ENCODE assay signal across 1 cellular context in the genomic region with DNA sequence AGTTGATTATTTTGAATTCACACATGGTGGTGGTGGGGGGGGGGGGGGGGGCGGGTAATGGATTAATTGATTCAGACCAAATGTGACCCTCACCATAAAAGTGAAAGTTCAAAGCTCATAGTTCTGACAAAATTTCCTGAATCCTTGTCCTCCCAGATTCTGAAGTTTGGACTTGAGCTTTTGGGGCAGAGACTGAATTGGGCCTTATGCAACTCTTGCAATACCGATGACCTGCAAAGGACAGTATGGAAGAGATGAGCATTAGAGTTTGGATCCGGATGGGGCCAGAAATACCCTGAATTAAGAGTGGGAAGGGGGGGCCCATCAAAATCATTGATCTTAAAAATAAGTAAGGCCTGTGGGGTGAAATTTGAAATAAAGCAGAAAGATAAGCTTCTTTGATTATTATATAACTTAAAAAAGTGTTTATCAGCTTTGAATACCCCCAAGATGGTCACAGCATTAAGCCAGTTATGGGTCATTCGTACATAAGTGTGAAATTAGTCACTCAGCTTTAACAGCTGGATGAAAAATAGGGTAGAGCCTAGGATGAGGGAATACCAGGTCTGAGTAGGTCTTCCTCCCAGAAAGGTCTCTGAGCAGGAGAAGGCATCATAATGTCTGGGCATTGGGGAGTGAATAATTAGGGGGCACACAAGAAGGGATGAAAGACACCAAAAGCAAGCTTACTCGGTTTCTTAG.
TF ChIP-seq lines count a peak whose summit lies in the region.

No MANE protein-coding gene starts in this region.

TF ChIP-seq in HepG2, 621 proteins besides CTCF, POLR2A, EP300 and RAD21 (continues in another document):
- TF ChIP-seq MTF1 (CRISPR knock-in tag; IDR thresholded peaks at IDR 0.05) (no peak), HNF4G (IDR thresholded peaks at IDR 0.05; ENCODE audit: borderline replicate concordance, low read depth, low read length) (peak; percentile 67), HNF4G (CRISPR knock-in tag; IDR thresholded peaks at IDR 0.05; ENCODE audit: borderline replicate concordance, low read depth) (no peak), MIER3 (CRISPR knock-in tag; IDR thresholded peaks at IDR 0.05; ENCODE audit: borderline replicate concordance) (no peak), ZNF670 (CRISPR knock-in tag; IDR thresholded peaks at IDR 0.05; ENCODE audit: borderline replicate concordance) (no peak), ZNF274 (CRISPR knock-in tag; IDR thresholded peaks at IDR 0.05) (no peak), ZNF792 (CRISPR knock-in tag; IDR thresholded peaks at IDR 0.05) (no peak), CEBPB (IDR thresholded peaks at IDR 0.05; ENCODE audit: borderline replicate concordance, low read depth, low read length) (peak; percentile 3; the same call in 1 of the 2 replicates), JDP2 (CRISPR knock-in tag; IDR thresholded peaks at IDR 0.05; ENCODE audit: borderline replicate concordance) (no peak), HIVEP1 (CRISPR knock-in tag; IDR thresholded peaks at IDR 0.05) (no peak), ZNF10 (CRISPR knock-in tag; IDR thresholded peaks at IDR 0.05; ENCODE audit: borderline replicate concordance, low read depth) (no peak), HOXA7 (CRISPR knock-in tag; IDR thresholded peaks at IDR 0.05) (no peak), FOXM1 (CRISPR knock-in tag; IDR thresholded peaks at IDR 0.05) (no peak), KAT2B (IDR thresholded peaks at IDR 0.05; ENCODE audit: borderline replicate concordance, low read depth, low read length) (no peak), FOXC1 (CRISPR knock-in tag; IDR thresholded peaks at IDR 0.05; ENCODE audit: borderline replicate concordance) (no peak), PTBP1 (IDR thresholded peaks at IDR 0.05; ENCODE audit: low read depth, low read length, poor library complexity, severe bottlenecking) (no peak), ZNF260 (CRISPR knock-in tag; IDR thresholded peaks at IDR 0.05; ENCODE audit: borderline replicate concordance, low read depth) (no peak), ZNF549 (CRISPR knock-in tag; IDR thresholded peaks at IDR 0.05) (no peak), CBX5 (CRISPR knock-in tag; IDR thresholded peaks at IDR 0.05; ENCODE audit: borderline replicate concordance) (no peak), AHR (CRISPR knock-in tag; IDR thresholded peaks at IDR 0.05) (no peak), ATM (IDR thresholded peaks at IDR 0.05; ENCODE audit: borderline replicate concordance) (no peak), TCF12 (IDR thresholded peaks at IDR 0.05) (no peak), TCF12 (CRISPR knock-in tag; IDR thresholded peaks at IDR 0.05) (no peak), HDAC6 (IDR thresholded peaks at IDR 0.05; ENCODE audit: low read depth, low read length) (no peak), HNF4A (CRISPR knock-in tag; IDR thresholded peaks at IDR 0.05) (peak; percentile 87), SMYD3 (CRISPR knock-in tag; IDR thresholded peaks at IDR 0.05) (no peak), MAFG (CRISPR knock-in tag; IDR thresholded peaks at IDR 0.05) (no peak), ZNF841 (CRISPR knock-in tag; IDR thresholded peaks at IDR 0.05; ENCODE audit: borderline replicate concordance) (no peak), KDM1A (CRISPR knock-in tag; IDR thresholded peaks at IDR 0.05) (no peak), U2AF2 (IDR thresholded peaks at IDR 0.05; ENCODE audit: low read depth, low read length) (no peak), SAFB2 (CRISPR knock-in tag; IDR thresholded peaks at IDR 0.05; ENCODE audit: borderline replicate concordance, low read depth) (no peak), CBX1 (IDR thresholded peaks at IDR 0.05; ENCODE audit: low read depth) (no peak)
- TF ChIP-seq, protein P1, sequence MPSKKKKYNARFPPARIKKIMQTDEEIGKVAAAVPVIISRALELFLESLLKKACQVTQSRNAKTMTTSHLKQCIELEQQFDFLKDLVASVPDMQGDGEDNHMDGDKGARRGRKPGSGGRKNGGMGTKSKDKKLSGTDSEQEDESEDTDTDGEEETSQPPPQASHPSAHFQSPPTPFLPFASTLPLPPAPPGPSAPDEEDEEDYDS (CRISPR knock-in tag; IDR thresholded peaks at IDR 0.05) = no peak
- TF ChIP-seq, protein P2, sequence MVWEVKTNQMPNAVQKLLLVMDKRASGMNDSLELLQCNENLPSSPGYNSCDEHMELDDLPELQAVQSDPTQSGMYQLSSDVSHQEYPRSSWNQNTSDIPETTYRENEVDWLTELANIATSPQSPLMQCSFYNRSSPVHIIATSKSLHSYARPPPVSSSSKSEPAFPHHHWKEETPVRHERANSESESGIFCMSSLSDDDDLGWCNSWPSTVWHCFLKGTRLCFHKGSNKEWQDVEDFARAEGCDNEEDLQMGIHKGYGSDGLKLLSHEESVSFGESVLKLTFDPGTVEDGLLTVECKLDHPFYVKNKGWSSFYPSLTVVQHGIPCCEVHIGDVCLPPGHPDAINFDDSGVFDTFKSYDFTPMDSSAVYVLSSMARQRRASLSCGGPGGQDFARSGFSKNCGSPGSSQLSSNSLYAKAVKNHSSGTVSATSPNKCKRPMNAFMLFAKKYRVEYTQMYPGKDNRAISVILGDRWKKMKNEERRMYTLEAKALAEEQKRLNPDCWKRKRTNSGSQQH (CRISPR knock-in tag; IDR thresholded peaks at IDR 0.05; ENCODE audit: low read depth) = no peak
- TF ChIP-seq, protein P3, sequence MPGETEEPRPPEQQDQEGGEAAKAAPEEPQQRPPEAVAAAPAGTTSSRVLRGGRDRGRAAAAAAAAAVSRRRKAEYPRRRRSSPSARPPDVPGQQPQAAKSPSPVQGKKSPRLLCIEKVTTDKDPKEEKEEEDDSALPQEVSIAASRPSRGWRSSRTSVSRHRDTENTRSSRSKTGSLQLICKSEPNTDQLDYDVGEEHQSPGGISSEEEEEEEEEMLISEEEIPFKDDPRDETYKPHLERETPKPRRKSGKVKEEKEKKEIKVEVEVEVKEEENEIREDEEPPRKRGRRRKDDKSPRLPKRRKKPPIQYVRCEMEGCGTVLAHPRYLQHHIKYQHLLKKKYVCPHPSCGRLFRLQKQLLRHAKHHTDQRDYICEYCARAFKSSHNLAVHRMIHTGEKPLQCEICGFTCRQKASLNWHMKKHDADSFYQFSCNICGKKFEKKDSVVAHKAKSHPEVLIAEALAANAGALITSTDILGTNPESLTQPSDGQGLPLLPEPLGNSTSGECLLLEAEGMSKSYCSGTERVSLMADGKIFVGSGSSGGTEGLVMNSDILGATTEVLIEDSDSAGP (CRISPR knock-in tag; IDR thresholded peaks at IDR 0.05; ENCODE audit: borderline replicate concordance) = no peak
- TF ChIP-seq, protein P4, sequence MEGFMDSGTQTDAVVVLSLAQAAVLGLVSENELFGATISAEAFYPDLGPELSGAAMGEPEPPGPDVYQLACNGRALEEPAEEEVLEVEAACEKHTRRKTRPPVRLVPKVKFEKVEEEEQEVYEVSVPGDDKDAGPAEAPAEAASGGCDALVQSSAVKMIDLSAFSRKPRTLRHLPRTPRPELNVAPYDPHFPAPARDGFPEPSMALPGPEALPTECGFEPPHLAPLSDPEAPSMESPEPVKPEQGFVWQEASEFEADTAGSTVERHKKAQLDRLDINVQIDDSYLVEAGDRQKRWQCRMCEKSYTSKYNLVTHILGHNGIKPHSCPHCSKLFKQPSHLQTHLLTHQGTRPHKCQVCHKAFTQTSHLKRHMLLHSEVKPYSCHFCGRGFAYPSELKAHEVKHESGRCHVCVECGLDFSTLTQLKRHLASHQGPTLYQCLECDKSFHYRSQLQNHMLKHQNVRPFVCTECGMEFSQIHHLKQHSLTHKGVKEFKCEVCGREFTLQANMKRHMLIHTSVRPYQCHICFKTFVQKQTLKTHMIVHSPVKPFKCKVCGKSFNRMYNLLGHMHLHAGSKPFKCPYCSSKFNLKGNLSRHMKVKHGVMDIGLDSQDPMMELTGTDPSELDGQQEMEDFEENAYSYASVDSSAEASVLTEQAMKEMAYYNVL (CRISPR knock-in tag; IDR thresholded peaks at IDR 0.05; ENCODE audit: borderline replicate concordance) = no peak
- TF ChIP-seq, protein P5, sequence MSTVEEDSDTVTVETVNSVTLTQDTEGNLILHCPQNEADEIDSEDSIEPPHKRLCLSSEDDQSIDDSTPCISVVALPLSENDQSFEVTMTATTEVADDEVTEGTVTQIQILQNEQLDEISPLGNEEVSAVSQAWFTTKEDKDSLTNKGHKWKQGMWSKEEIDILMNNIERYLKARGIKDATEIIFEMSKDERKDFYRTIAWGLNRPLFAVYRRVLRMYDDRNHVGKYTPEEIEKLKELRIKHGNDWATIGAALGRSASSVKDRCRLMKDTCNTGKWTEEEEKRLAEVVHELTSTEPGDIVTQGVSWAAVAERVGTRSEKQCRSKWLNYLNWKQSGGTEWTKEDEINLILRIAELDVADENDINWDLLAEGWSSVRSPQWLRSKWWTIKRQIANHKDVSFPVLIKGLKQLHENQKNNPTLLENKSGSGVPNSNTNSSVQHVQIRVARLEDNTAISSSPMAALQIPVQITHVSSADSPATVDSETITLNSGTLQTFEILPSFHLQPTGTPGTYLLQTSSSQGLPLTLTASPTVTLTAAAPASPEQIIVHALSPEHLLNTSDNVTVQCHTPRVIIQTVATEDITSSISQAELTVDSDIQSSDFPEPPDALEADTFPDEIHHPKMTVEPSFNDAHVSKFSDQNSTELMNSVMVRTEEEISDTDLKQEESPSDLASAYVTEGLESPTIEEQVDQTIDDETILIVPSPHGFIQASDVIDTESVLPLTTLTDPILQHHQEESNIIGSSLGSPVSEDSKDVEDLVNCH (CRISPR knock-in tag; IDR thresholded peaks at IDR 0.05) = no peak
- TF ChIP-seq, protein P6, sequence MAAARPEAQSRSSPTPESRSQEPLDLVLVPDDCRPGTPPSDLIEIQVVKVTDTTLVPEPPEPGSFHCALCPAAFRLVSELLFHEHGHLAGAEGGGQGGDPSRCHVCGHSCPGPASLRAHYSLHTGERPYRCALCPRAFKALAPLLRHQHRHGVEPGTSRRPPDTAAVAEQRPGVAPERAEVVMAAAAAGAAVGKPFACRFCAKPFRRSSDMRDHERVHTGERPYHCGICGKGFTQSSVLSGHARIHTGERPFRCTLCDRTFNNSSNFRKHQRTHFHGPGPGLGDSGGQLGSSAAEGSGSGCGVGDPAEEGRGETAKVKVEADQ (CRISPR knock-in tag; IDR thresholded peaks at IDR 0.05; ENCODE audit: borderline replicate concordance) = no peak
- TF ChIP-seq, protein P7, sequence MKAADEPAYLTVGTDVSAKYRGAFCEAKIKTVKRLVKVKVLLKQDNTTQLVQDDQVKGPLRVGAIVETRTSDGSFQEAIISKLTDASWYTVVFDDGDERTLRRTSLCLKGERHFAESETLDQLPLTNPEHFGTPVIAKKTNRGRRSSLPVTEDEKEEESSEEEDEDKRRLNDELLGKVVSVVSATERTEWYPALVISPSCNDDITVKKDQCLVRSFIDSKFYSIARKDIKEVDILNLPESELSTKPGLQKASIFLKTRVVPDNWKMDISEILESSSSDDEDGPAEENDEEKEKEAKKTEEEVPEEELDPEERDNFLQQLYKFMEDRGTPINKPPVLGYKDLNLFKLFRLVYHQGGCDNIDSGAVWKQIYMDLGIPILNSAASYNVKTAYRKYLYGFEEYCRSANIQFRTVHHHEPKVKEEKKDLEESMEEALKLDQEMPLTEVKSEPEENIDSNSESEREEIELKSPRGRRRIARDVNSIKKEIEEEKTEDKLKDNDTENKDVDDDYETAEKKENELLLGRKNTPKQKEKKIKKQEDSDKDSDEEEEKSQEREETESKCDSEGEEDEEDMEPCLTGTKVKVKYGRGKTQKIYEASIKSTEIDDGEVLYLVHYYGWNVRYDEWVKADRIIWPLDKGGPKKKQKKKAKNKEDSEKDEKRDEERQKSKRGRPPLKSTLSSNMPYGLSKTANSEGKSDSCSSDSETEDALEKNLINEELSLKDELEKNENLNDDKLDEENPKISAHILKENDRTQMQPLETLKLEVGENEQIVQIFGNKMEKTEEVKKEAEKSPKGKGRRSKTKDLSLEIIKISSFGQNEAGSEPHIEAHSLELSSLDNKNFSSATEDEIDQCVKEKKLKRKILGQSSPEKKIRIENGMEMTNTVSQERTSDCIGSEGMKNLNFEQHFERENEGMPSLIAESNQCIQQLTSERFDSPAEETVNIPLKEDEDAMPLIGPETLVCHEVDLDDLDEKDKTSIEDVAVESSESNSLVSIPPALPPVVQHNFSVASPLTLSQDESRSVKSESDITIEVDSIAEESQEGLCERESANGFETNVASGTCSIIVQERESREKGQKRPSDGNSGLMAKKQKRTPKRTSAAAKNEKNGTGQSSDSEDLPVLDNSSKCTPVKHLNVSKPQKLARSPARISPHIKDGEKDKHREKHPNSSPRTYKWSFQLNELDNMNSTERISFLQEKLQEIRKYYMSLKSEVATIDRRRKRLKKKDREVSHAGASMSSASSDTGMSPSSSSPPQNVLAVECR (CRISPR knock-in tag; IDR thresholded peaks at IDR 0.05; ENCODE audit: borderline replicate concordance) = no peak
- TF ChIP-seq, protein P8, sequence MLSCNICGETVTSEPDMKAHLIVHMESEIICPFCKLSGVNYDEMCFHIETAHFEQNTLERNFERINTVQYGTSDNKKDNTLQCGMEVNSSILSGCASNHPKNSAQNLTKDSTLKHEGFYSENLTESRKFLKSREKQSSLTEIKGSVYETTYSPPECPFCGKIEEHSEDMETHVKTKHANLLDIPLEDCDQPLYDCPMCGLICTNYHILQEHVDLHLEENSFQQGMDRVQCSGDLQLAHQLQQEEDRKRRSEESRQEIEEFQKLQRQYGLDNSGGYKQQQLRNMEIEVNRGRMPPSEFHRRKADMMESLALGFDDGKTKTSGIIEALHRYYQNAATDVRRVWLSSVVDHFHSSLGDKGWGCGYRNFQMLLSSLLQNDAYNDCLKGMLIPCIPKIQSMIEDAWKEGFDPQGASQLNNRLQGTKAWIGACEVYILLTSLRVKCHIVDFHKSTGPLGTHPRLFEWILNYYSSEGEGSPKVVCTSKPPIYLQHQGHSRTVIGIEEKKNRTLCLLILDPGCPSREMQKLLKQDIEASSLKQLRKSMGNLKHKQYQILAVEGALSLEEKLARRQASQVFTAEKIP (CRISPR knock-in tag; IDR thresholded peaks at IDR 0.05; ENCODE audit: borderline replicate concordance) = no peak
- TF ChIP-seq, protein P9, sequence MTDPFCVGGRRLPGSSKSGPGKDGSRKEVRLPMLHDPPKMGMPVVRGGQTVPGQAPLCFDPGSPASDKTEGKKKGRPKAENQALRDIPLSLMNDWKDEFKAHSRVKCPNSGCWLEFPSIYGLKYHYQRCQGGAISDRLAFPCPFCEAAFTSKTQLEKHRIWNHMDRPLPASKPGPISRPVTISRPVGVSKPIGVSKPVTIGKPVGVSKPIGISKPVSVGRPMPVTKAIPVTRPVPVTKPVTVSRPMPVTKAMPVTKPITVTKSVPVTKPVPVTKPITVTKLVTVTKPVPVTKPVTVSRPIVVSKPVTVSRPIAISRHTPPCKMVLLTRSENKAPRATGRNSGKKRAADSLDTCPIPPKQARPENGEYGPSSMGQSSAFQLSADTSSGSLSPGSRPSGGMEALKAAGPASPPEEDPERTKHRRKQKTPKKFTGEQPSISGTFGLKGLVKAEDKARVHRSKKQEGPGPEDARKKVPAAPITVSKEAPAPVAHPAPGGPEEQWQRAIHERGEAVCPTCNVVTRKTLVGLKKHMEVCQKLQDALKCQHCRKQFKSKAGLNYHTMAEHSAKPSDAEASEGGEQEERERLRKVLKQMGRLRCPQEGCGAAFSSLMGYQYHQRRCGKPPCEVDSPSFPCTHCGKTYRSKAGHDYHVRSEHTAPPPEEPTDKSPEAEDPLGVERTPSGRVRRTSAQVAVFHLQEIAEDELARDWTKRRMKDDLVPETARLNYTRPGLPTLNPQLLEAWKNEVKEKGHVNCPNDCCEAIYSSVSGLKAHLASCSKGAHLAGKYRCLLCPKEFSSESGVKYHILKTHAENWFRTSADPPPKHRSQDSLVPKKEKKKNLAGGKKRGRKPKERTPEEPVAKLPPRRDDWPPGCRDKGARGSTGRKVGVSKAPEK (CRISPR knock-in tag; IDR thresholded peaks at IDR 0.05; ENCODE audit: borderline replicate concordance) = no peak
